12 cellular contexts compared by ENCODE assay signal in the genomic region with DNA sequence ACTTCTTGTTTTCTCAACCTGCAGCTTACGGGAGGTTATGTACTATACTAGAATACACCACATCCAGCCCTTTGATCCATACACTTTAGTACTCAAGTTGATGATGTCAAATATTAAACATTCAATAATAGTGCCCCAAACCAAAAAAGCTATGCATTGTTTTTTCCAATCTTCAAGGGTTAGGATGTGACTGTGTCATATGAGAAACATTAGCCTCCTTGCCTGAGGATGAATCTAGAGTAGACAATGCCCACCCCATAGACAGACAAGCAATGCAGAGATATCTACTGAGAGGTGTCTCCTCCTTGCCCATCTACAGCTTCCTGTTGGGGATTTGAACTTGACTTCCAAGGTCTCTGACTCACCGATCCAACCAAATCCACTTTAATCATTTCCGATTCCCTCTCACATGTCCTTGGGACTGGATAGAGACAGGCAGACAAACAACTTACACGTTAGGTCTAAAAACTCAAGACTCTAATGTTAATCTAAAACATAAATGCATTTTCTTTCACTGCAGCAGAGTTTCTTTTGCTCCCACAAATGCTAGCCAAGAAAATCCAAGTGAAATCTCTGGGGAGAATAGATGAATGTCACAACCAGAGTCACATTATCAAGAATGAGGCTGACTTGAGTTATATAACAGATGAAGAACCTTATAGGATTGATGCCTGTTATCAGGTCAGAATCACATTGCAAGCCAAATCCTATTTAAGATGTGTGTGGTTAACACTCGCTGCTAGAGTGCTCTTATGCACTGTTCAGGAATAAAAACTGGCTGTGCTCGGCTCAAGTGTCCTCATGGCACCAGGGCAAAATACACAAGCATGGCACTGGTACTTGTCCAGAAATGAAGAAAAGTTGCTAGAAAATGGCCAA.
DNase-seq lines count a peak whose midpoint lies in the region; ATAC-seq and TF ChIP-seq lines count a peak whose summit lies in the region.
"Had no signal": no experiment of that assay in that cellular context is flagged by ENCODE, and none has a peak within 500 bp of the region (broad histone marks: within the 10 kb centered on the region; RNA-seq: fewer than 3 reads in every experiment).

No MANE protein-coding gene starts in this region.

- H3K4me1 ChIP-seq in skeletal muscle tissue (ENCODE audit: control insufficient read depth in 3 of 3, insufficient read depth in 3 of 3, low read length in 3 of 3) (peaks cover 4 to 11% (median 7%) of the 10 kb centered on the region in 3 donors), PC-9 (replicated peaks; ENCODE audit: insufficient read depth) (no peaks in the 10 kb centered on the region)

- no peaks in the 10 kb centered on the region for H4K20me1 ChIP-seq in PC-9 (ENCODE audit: insufficient read depth)

- no TSS peak for BruUV-seq in PC-9 (replicated peaks; lab: Mats Ljungman, UMichigan)

- H3K36me3 ChIP-seq in skeletal muscle tissue (ENCODE audit: control insufficient read depth in 3 of 3, insufficient read depth in 3 of 3, low read length in 3 of 3) = no peaks in the 10 kb centered on the region
- no peaks in the 10 kb centered on the region for H3K36me3 ChIP-seq in PC-9 (ENCODE audit: low read depth)

- POLR2A ChIA-PET in activated CD4-positive, alpha-beta T cell treated with anti-CD3 and anti-CD28 coated beads for 36 hours (lab: Charles Lee) = interaction anchor here (0.6 to 0.7 kb wide), 2 partner anchors 82 to 83 kb away, joined by 3 read pairs; no protein-coding TSS in a partner anchor
- POLR2A ChIA-PET in PC-9 (lab: Charles Lee; ENCODE audit: unreplicated experiment) = interaction anchor here (0.6 kb wide), 1 partner anchor 664 kb away, joined by 5 read pairs; no protein-coding TSS in a partner anchor

- ATAC-seq in activated CD4-positive, alpha-beta T cell treated with anti-CD3 and anti-CD28 coated beads for 36 hours = peak; percentile 31
- ATAC-seq in GM21723 (IDR thresholded peaks at IDR 0.05; ENCODE audit: unreplicated experiment) = peak; percentile 37

- no peaks in the 10 kb centered on the region for H3K9me3 Mint-ChIP-seq in activated CD4-positive, alpha-beta T cell treated with anti-CD3 and anti-CD28 coated beads for 36 hours (ENCODE audit: low read depth)
- H3K9me3 Mint-ChIP-seq in activated T-helper 1 cell treated with anti-CD3 and anti-CD28 coated beads, Interleukin-12 subunit alpha, Interleukin-12 subunit beta, Interleukin-2, Interleukin-4 antibody, amounts not matched to agents 30 ng/mL and 10 ng/mL and 1 ng/mL, durations not matched to agents 14 hours and 24 hours and 36 hours = peaks cover 5% of the 10 kb centered on the region

- H3K27me3 Mint-ChIP-seq in activated CD4-positive, alpha-beta T cell treated with anti-CD3 and anti-CD28 coated beads for 36 hours = no peaks in the 10 kb centered on the region
- no peaks in the 10 kb centered on the region for H3K27me3 Mint-ChIP-seq in activated T-helper 1 cell treated with anti-CD3 and anti-CD28 coated beads, Interleukin-12 subunit alpha, Interleukin-12 subunit beta, Interleukin-2, Interleukin-4 antibody, amounts not matched to agents 30 ng/mL and 10 ng/mL and 1 ng/mL, durations not matched to agents 14 hours and 24 hours and 36 hours (ENCODE audit: insufficient read depth)

- no peak overlapping the region for H3K4me2 ChIP-seq in PC-9

- H3K4me1 Mint-ChIP-seq in activated CD4-positive, alpha-beta T cell treated with anti-CD3 and anti-CD28 coated beads for 36 hours = peaks cover 55% of the 10 kb centered on the region
- H3K4me1 Mint-ChIP-seq in activated T-helper 1 cell treated with anti-CD3 and anti-CD28 coated beads, Interleukin-12 subunit alpha, Interleukin-12 subunit beta, Interleukin-2, Interleukin-4 antibody, amounts not matched to agents 30 ng/mL and 10 ng/mL and 1 ng/mL, durations not matched to agents 14 hours and 24 hours and 36 hours (ENCODE audit: low read depth) = peaks cover 76% of the 10 kb centered on the region

- DNase-seq in activated CD4-positive, alpha-beta T cell treated with anti-CD3 and anti-CD28 coated beads for 36 hours = no peak
- no peak for DNase-seq in activated CD4-positive, alpha-beta T cell treated with anti-CD3 and anti-CD28 coated beads for 4 hours
- DNase-seq in activated T-helper 1 cell treated with anti-CD3 and anti-CD28 coated beads, Interleukin-12 subunit alpha, Interleukin-12 subunit beta, Interleukin-2, Interleukin-4 antibody, amounts not matched to agents 30 ng/mL and 10 ng/mL and 1 ng/mL, durations not matched to agents 14 hours and 24 hours and 36 hours (ENCODE audit: low spot score) = no peak
- DNase-seq in PC-9 (no peak), inferior parietal cortex (ENCODE audit: extremely low spot score) (no peak), GDM1 (lab: John Stamatoyannopoulos, UW) (no peak)
- DNase-seq: activated CD4-positive, CD25-positive, alpha-beta regulatory T cell treated with anti-CD3 and anti-CD28 coated beads, Interleukin-2, amount 50 U/mL, for 72 hours; DMS153; NCI-H1048; NCI-H526 treated with DMSO at 0.1 percent for 48 hours had no signal

- H3K9ac ChIP-seq in skeletal muscle tissue (ENCODE audit: low read depth in 1 of 3, low read length in 3 of 3) = no peak overlapping the region

- H3K27ac ChIP-seq in skeletal muscle tissue (ENCODE audit: low read depth, low read length) (peak overlapping the region; percentile 28), PC-9 (no peak overlapping the region)

- no peaks in the 10 kb centered on the region for H3K9me2 ChIP-seq in PC-9 (ENCODE audit: insufficient read depth)

- H3K27me3 ChIP-seq in skeletal muscle tissue (ENCODE audit: control insufficient read depth in 3 of 3, insufficient read depth in 3 of 3, low read length in 3 of 3) (no peaks in the 10 kb centered on the region), PC-9 (ENCODE audit: insufficient read depth, low read depth) (no peaks in the 10 kb centered on the region)

- H3K79me2 ChIP-seq in PC-9 (ENCODE audit: low read depth) = no peaks in the 10 kb centered on the region

- CTCF ChIA-PET in activated CD4-positive, alpha-beta T cell treated with anti-CD3 and anti-CD28 coated beads for 36 hours (lab: Charles Lee) = interaction anchor here (0.5 to 1.4 kb wide), 9 partner anchors 8 to 135 kb away, joined by 3 to 9 read pairs (median 3); a partner anchor contains a TSS
- CTCF ChIA-PET in PC-9 (lab: Charles Lee) = no interaction called here

- H3K4me3 ChIP-seq in skeletal muscle tissue (ENCODE audit: low read length in 3 of 3) = no peak overlapping the region
- H3K4me3 ChIP-seq in PC-9 = no peak overlapping the region

- H3K9me3 ChIP-seq in skeletal muscle tissue (ENCODE audit: control insufficient read depth in 3 of 3, low read length in 3 of 3) (no peaks in the 10 kb centered on the region), PC-9 (ENCODE audit: insufficient read depth, low read depth) (0 out of 2 replicates have a peak, but pooled peaks cover 5% of the 10 kb centered on the region)

- no peaks in the 10 kb centered on the region for H3F3A ChIP-seq in PC-9 (ENCODE audit: insufficient read depth, low read depth)

- H3K27ac Mint-ChIP-seq in activated CD4-positive, alpha-beta T cell treated with anti-CD3 and anti-CD28 coated beads for 36 hours = peak overlapping the region; percentile 77
- peak overlapping the region; percentile 87 for H3K27ac Mint-ChIP-seq in activated T-helper 1 cell treated with anti-CD3 and anti-CD28 coated beads, Interleukin-12 subunit alpha, Interleukin-12 subunit beta, Interleukin-2, Interleukin-4 antibody, amounts not matched to agents 30 ng/mL and 10 ng/mL and 1 ng/mL, durations not matched to agents 14 hours and 24 hours and 36 hours

- H3K36me3 Mint-ChIP-seq in activated CD4-positive, alpha-beta T cell treated with anti-CD3 and anti-CD28 coated beads for 36 hours (ENCODE audit: low read depth) = no peaks in the 10 kb centered on the region
- H3K36me3 Mint-ChIP-seq in activated T-helper 1 cell treated with anti-CD3 and anti-CD28 coated beads, Interleukin-12 subunit alpha, Interleukin-12 subunit beta, Interleukin-2, Interleukin-4 antibody, amounts not matched to agents 30 ng/mL and 10 ng/mL and 1 ng/mL, durations not matched to agents 14 hours and 24 hours and 36 hours (ENCODE audit: low read depth) = peaks cover 3% of the 10 kb centered on the region

- H3K4me3 Mint-ChIP-seq in activated CD4-positive, alpha-beta T cell treated with anti-CD3 and anti-CD28 coated beads for 36 hours = peak overlapping the region; percentile 47
- peak overlapping the region; percentile 59 for H3K4me3 Mint-ChIP-seq in activated T-helper 1 cell treated with anti-CD3 and anti-CD28 coated beads, Interleukin-12 subunit alpha, Interleukin-12 subunit beta, Interleukin-2, Interleukin-4 antibody, amounts not matched to agents 30 ng/mL and 10 ng/mL and 1 ng/mL, durations not matched to agents 14 hours and 24 hours and 36 hours

- intact Hi-C loops in activated CD4-positive, alpha-beta T cell treated with anti-CD3 and anti-CD28 coated beads for 36 hours (cut with DNase I, micrococcal nuclease) = loop anchor here (2.0 to 10.0 kb wide), 4 partner anchors 37 to 186 kb away; no protein-coding TSS in a partner anchor
- intact Hi-C loops in activated T-helper 1 cell treated with anti-CD3 and anti-CD28 coated beads, Interleukin-12 subunit alpha, Interleukin-12 subunit beta, Interleukin-2, Interleukin-4 antibody, amounts not matched to agents 30 ng/mL and 10 ng/mL and 1 ng/mL, durations not matched to agents 14 hours and 24 hours and 36 hours (cut with micrococcal nuclease) = loop anchor here (1.0 to 10.0 kb wide), 9 partner anchors 9 to 577 kb away; a partner anchor contains a TSS
- intact Hi-C loops in PC-9 (cut with micrococcal nuclease; ENCODE audit: unreplicated experiment) = no loop called here

- H2AFZ ChIP-seq in PC-9 = no peak overlapping the region

- TF ChIP-seq CTCF in PC-9 (conservative IDR thresholded peaks at IDR 0.05) = no peak
